Comparison of ENCODE assay signal across 9 cellular contexts in genomic region chr22:49964136-49964492, GRCh38. TPM values are rescaled to one million over a fixed set of nuclear protein-coding genes. Genes with fewer than 3 reads are reported as not detected.
DNase-seq lines count a peak whose midpoint lies in the region; ATAC-seq and TF ChIP-seq lines count a peak whose summit lies in the region.
"Had no signal": no experiment of that assay in that cellular context is flagged by ENCODE, and none has a peak within 500 bp of the region (broad histone marks: within the 10 kb centered on the region; RNA-seq: fewer than 3 reads in every experiment).

No MANE protein-coding gene starts in this region.

- H3K27me3 ChIP-seq in GM06990 (replicated peaks; ENCODE audit: control insufficient read depth, insufficient read depth, low read length) (no peaks in the 10 kb centered on the region), Karpas-422 (ENCODE audit: low read length) (no peaks in the 10 kb centered on the region)

- no peaks in the 10 kb centered on the region for H3K9me2 ChIP-seq in Karpas-422 (replicated peaks; ENCODE audit: insufficient read depth, low read length)

- H3K9me3 ChIP-seq in Karpas-422 (ENCODE audit: low read length) = no peaks in the 10 kb centered on the region

- peaks cover 7% of the 10 kb centered on the region for H3K79me2 ChIP-seq in Karpas-422 (ENCODE audit: low read length)

- H3K4me3 ChIP-seq in GM06990 (replicated peaks; ENCODE audit: low read depth, low read length) (peak overlapping the region; percentile 70), fibroblast of pulmonary artery (replicated peaks; ENCODE audit: low read depth, low read length) (peak overlapping the region; percentile 82), Karpas-422 (ENCODE audit: low read length) (no peak overlapping the region)

- H3K36me3 ChIP-seq in GM06990 (ENCODE audit: control insufficient read depth, insufficient read depth, low read length) = peaks cover 13% of the 10 kb centered on the region
- H3K36me3 ChIP-seq in Karpas-422 (ENCODE audit: insufficient read depth, low read length) = peaks cover 15% of the 10 kb centered on the region

- no peak overlapping the region for H3K4me2 ChIP-seq in Karpas-422 (ENCODE audit: low read depth, low read length, poor library complexity, severe bottlenecking)

- ATAC-seq in sciatic nerve = no peak
- no peak for ATAC-seq in GM18867 (IDR thresholded peaks at IDR 0.05; ENCODE audit: unreplicated experiment)

- peaks cover 61% of the 10 kb centered on the region for H4K20me1 ChIP-seq in Karpas-422 (ENCODE audit: insufficient read depth, low read depth, low read length)

- H3K9ac ChIP-seq in Karpas-422 (ENCODE audit: low read length) = no peak overlapping the region

- DNase-seq in GM06990 (ENCODE audit: extremely low read depth, insufficient read length) = peak; percentile 14
- no peak for DNase-seq in fibroblast of pulmonary artery (ENCODE audit: low read depth)
- peak; percentile 60 for DNase-seq in sciatic nerve (ENCODE audit: low spot score)
- no peak for DNase-seq in Karpas-422
- no peak for DNase-seq in globus pallidus (ENCODE audit: low spot score)
- DNase-seq in Ammon's horn (ENCODE audit: low spot score) = no peak
- DNase-seq: NCI-H226 had no signal

- H3K27ac ChIP-seq in VCaP (peak overlapping the region; percentile 92; the same call in 1 of the 2 replicates), Karpas-422 (ENCODE audit: low read length) (no peak overlapping the region)

- TF ChIP-seq CTCF in GM06990 (IDR thresholded peaks at IDR 0.05; ENCODE audit: insufficient read depth, low read length, poor library complexity, severe bottlenecking) (no peak), VCaP (conservative IDR thresholded peaks at IDR 0.05) (no peak), fibroblast of pulmonary artery (IDR thresholded peaks at IDR 0.05; ENCODE audit: low read length, missing control alignments) (no peak)

- intact Hi-C loops in sciatic nerve (cut with DNase I) = no loop called here

- H3K4me1 ChIP-seq in Karpas-422 (ENCODE audit: low read length) = peaks cover 36% of the 10 kb centered on the region

- no peak overlapping the region for H2AFZ ChIP-seq in Karpas-422 (ENCODE audit: low read length)

RNA-seq across cellular contexts. Expression of gene PIM3, which starts 3.5 kb away (rescaled TPM):
- 62.2 TPM for total RNA-seq in sciatic nerve
- 15.4 and 41.1 TPM in 2 replicates for total RNA-seq in Karpas-422 (2014; rRNA removed; shearing (Covaris generic); ENCODE audit: low replicate concordance)

RNA-seq across cellular contexts. Expression of gene CRELD2, which starts 45.7 kb away (rescaled TPM):
- 35.8 TPM for total RNA-seq in sciatic nerve
- 12.7 and 34.2 TPM in 2 replicates for total RNA-seq in Karpas-422 (2014; rRNA removed; shearing (Covaris generic); ENCODE audit: low replicate concordance)

RNA-seq across cellular contexts. Expression of gene ALG12, which starts 45.9 kb away (rescaled TPM):
- total RNA-seq in sciatic nerve = 13.6 TPM
- total RNA-seq in Karpas-422 (2014; rRNA removed; shearing (Covaris generic); ENCODE audit: low replicate concordance) = 4.7 and 4.8 TPM in 2 replicates

RNA-seq across cellular contexts. Expression of gene IL17REL, which starts 48.5 kb away (rescaled TPM):
- total RNA-seq in sciatic nerve = not detected
- total RNA-seq in Karpas-422 (2014; rRNA removed; shearing (Covaris generic); ENCODE audit: low replicate concordance) = not detected in 2 replicates

Comparison
In these comparisons a context has a peak if more than half of its experiments do, and no peak if none do; other contexts are left out.
1. DNase-seq: peak in GM06990 (single experiment) and sciatic nerve (single experiment); none in fibroblast of pulmonary artery (single experiment), Karpas-422 (single experiment), globus pallidus (single experiment) and Ammon's horn (single experiment).